In genomic region chrX:68463880-68464279, GRCh38 we compare ENCODE assay signal across 3 cellular contexts.
"Had no signal": no experiment of that assay in that cellular context is flagged by ENCODE, and none has a peak within 500 bp of the region (broad histone marks: within the 10 kb centered on the region; RNA-seq: fewer than 3 reads in every experiment).

No MANE protein-coding gene starts in this region.

- DNase-seq: GDM1, GF-D8 had no signal

- H3K4me3 ChIP-seq: GM12878 had no signal
